Comparison of ENCODE assay signal across 9 cellular contexts in genomic region chr1:17441265-17441992, GRCh38. TPM values are rescaled to one million over a fixed set of nuclear protein-coding genes. Genes with fewer than 3 reads are reported as not detected.
DNase-seq lines count a peak whose midpoint lies in the region; ATAC-seq and TF ChIP-seq lines count a peak whose summit lies in the region.
"Had no signal": no experiment of that assay in that cellular context is flagged by ENCODE, and none has a peak within 500 bp of the region (broad histone marks: within the 10 kb centered on the region; RNA-seq: fewer than 3 reads in every experiment).

No MANE protein-coding gene starts in this region.

- ATAC-seq in activated CD8-positive, alpha-beta memory T cell treated with anti-CD3 and anti-CD28 coated beads, Interleukin-2, amount 10 ng/mL, durations not matched to agents 7 days and 5 days: no peak
- ATAC-seq in sciatic nerve: no peak
- ATAC-seq: heart right ventricle had no signal

- intact Hi-C loops in sciatic nerve (cut with DNase I): no loop called here

- H3K4me2 ChIP-seq in smooth muscle cell: peak overlapping the region; percentile 92

- peaks cover 34% of the 10 kb centered on the region for H3K4me1 Mint-ChIP-seq in activated CD8-positive, alpha-beta memory T cell treated with anti-CD3 and anti-CD28 coated beads, Interleukin-2, amount 10 ng/mL, durations not matched to agents 7 days and 5 days
- peaks cover 33% of the 10 kb centered on the region for H3K4me1 Mint-ChIP-seq in endodermal cell

- H3K4me3 ChIP-seq in endodermal cell (ENCODE audit: low read length) (peak overlapping the region; percentile 93), smooth muscle cell (peak overlapping the region; percentile 56)
- H3K4me3 ChIP-seq: heart right ventricle had no signal

- H3K9me3 Mint-ChIP-seq in activated CD8-positive, alpha-beta memory T cell treated with anti-CD3 and anti-CD28 coated beads, Interleukin-2, amount 10 ng/mL, durations not matched to agents 7 days and 5 days (ENCODE audit: low read depth): no peaks in the 10 kb centered on the region
- H3K9me3 Mint-ChIP-seq in endodermal cell: no peaks in the 10 kb centered on the region

- 32 to 43% methylated on average over 6 to 10 of the region's 10 CpGs for WGBS in endodermal cell (ENCODE audit: insufficient coverage in 1 of 2, insufficient read length in 1 of 2), 2 experiments
- 33% methylated on average over 10 of the region's 10 CpGs for WGBS in smooth muscle cell (ENCODE audit: low lambda C conversion rate)

- H3K9ac ChIP-seq in endodermal cell (ENCODE audit: extremely low read depth, low read length, poor library complexity, severe bottlenecking): no peak overlapping the region
- H3K9ac ChIP-seq in smooth muscle cell (ENCODE audit: low read depth): peak overlapping the region; percentile 59

- peaks cover 10% of the 10 kb centered on the region for H4K20me1 ChIP-seq in smooth muscle cell (ENCODE audit: low read depth)

- peaks cover 7% of the 10 kb centered on the region for H3K36me3 ChIP-seq in endodermal cell (ENCODE audit: control insufficient read depth, insufficient read depth, low read length)
- H3K36me3 ChIP-seq in smooth muscle cell (ENCODE audit: low read depth): no peaks in the 10 kb centered on the region
- H3K36me3 ChIP-seq: heart right ventricle had no signal

- DNase-seq in activated CD8-positive, alpha-beta memory T cell treated with anti-CD3 and anti-CD28 coated beads, Interleukin-2, amount 10 ng/mL, durations not matched to agents 7 days and 5 days: no peak
- DNase-seq in activated CD8-positive, alpha-beta memory T cell treated with anti-CD3 and anti-CD28 coated beads, Interleukin-2, amount 50 U/mL, for 48 hours: no peak
- DNase-seq in NCI-H226 (peak; percentile 55), endodermal cell (no peak), smooth muscle cell (lab: John Stamatoyannopoulos, UW; ENCODE audit: unreplicated experiment) (no peak), RPMI8226 (no peak), sciatic nerve (ENCODE audit: low spot score) (no peak)
- DNase-seq in activated effector memory CD4-positive, alpha-beta T cell treated with Interleukin-2 at 50 U/mL for 16 hours: no peak
- DNase-seq: heart right ventricle had no signal

- H3K27ac ChIP-seq in endodermal cell (ENCODE audit: low read depth, low read length) (no peak overlapping the region), smooth muscle cell (ENCODE audit: low read depth) (peak overlapping the region; percentile 91)
- H3K27ac ChIP-seq: heart right ventricle had no signal

- no peak for TF ChIP-seq CTCF in endodermal cell (conservative IDR thresholded peaks at IDR 0.05)
- TF ChIP-seq CTCF in smooth muscle cell (IDR thresholded peaks at IDR 0.05; ENCODE audit: borderline replicate concordance, insufficient read depth, poor library complexity, severe bottlenecking): no peak

- H2AFZ ChIP-seq in smooth muscle cell (ENCODE audit: low read depth): no peak overlapping the region

- H3K27me3 Mint-ChIP-seq in activated CD8-positive, alpha-beta memory T cell treated with anti-CD3 and anti-CD28 coated beads, Interleukin-2, amount 10 ng/mL, durations not matched to agents 7 days and 5 days: no peaks in the 10 kb centered on the region
- peaks cover 10% of the 10 kb centered on the region for H3K27me3 Mint-ChIP-seq in endodermal cell (ENCODE audit: insufficient read depth)

- H3K9me3 ChIP-seq in endodermal cell (ENCODE audit: control insufficient read depth, low read length): no peaks in the 10 kb centered on the region
- no peaks in the 10 kb centered on the region for H3K9me3 ChIP-seq in smooth muscle cell (replicated peaks; ENCODE audit: low read depth)
- H3K9me3 ChIP-seq: heart right ventricle had no signal

- H3K4me1 ChIP-seq in endodermal cell (ENCODE audit: control insufficient read depth, insufficient read depth, low read length): peaks cover 10% of the 10 kb centered on the region
- H3K4me1 ChIP-seq in smooth muscle cell (ENCODE audit: low read depth): peaks cover 29% of the 10 kb centered on the region

- CTCF ChIA-PET in activated CD8-positive, alpha-beta memory T cell treated with anti-CD3 and anti-CD28 coated beads, Interleukin-2, amount 10 ng/mL, durations not matched to agents 7 days and 5 days (lab: Charles Lee): no interaction called here

- H3K36me3 Mint-ChIP-seq in activated CD8-positive, alpha-beta memory T cell treated with anti-CD3 and anti-CD28 coated beads, Interleukin-2, amount 10 ng/mL, durations not matched to agents 7 days and 5 days: peaks cover 8% of the 10 kb centered on the region
- peaks cover 8% of the 10 kb centered on the region for H3K36me3 Mint-ChIP-seq in endodermal cell (ENCODE audit: low read depth)

- peaks cover 10% of the 10 kb centered on the region for H3K79me2 ChIP-seq in smooth muscle cell (ENCODE audit: low read depth)

- H3F3A ChIP-seq in smooth muscle cell (ENCODE audit: low read depth): peaks cover 19% of the 10 kb centered on the region

- H3K27me3 ChIP-seq in endodermal cell (ENCODE audit: control insufficient read depth, insufficient read depth, low read length, poor library complexity, severe bottlenecking) (no peaks in the 10 kb centered on the region), smooth muscle cell (ENCODE audit: low read depth) (no peaks in the 10 kb centered on the region)
- H3K27me3 ChIP-seq: heart right ventricle had no signal

- H3K27ac Mint-ChIP-seq in activated CD8-positive, alpha-beta memory T cell treated with anti-CD3 and anti-CD28 coated beads, Interleukin-2, amount 10 ng/mL, durations not matched to agents 7 days and 5 days: peak overlapping the region; percentile 79
- H3K27ac Mint-ChIP-seq in endodermal cell: no peak overlapping the region

- H3K4me3 Mint-ChIP-seq in activated CD8-positive, alpha-beta memory T cell treated with anti-CD3 and anti-CD28 coated beads, Interleukin-2, amount 10 ng/mL, durations not matched to agents 7 days and 5 days: peak overlapping the region; percentile 41
- H3K4me3 Mint-ChIP-seq in endodermal cell: peak overlapping the region; percentile 98

RNA-seq across cellular contexts. Expression of gene RCC2, which starts 2.0 kb away (rescaled TPM):
- total RNA-seq in activated CD8-positive, alpha-beta memory T cell treated with anti-CD3 and anti-CD28 coated beads, Interleukin-2, amount 10 ng/mL, durations not matched to agents 7 days and 5 days: 100 to 1,000 TPM; 133 to 194 TPM
- total RNA-seq in endodermal cell (100 to 1,000 TPM; 240 to 325 TPM), smooth muscle cell (35.2 and 44.5 TPM in 2 replicates), sciatic nerve (29.6 TPM)
- 136 TPM for polyA plus RNA-seq in endodermal cell (2013, experiment 1 of 2)
- 129 TPM for polyA plus RNA-seq in endodermal cell (2013, experiment 2 of 2)
- polyA plus RNA-seq in smooth muscle cell: 21.2 and 28.0 TPM in 2 replicates
